Comparison of ENCODE assay signal across 12 cellular contexts in the genomic region with DNA sequence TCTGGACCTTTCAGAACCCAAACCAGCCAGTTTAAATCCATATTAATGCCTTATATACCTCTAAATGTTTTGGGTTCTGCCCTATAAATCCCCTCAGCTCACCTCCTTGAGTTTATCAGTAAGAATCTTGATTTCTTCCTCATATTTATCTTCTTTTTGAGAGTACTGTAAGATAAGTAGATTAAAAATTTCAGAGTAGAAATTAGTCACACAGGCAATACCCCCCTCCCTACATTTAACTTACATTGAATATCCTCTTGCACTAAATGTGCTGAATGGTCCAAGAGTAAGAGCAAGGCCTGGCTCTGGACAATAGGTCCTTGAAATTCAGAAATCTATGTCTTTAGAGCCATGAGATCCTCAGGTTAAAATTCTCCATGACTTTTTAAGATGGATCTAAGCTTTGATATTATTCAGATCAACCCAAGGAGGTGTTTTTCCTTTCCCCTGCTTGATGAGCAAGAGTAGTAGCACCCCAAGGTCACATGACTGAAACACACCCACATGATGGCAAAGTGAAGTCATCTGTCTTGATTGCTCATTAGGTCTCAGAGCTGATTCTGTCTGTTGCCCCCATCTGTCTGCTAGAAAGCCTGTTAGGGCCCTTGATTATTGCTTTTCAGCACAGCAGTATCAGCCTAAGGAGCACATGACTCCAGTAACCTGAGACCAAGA. TPM values are rescaled to one million over a fixed set of nuclear protein-coding genes. Genes with fewer than 3 reads are reported as not detected.
A peak's percentile ranks its signal among the peaks of the same experiment; 100 is the strongest.
DNase-seq lines count a peak whose midpoint lies in the region; ATAC-seq and TF ChIP-seq lines count a peak whose summit lies in the region.
"Had no signal": no experiment of that assay in that cellular context is flagged by ENCODE, and none has a peak within 500 bp of the region (broad histone marks: within the 10 kb centered on the region; RNA-seq: fewer than 3 reads in every experiment).

No MANE protein-coding gene starts in this region.

- intact Hi-C loops in activated B cell treated with CpG ODN at 0.5 μM for 24 hours (cut with micrococcal nuclease) = no loop called here

- peak overlapping the region; percentile 24 to 88 (median 68) for H3K27ac Mint-ChIP-seq in CD8-positive, alpha-beta memory T cell
- H3K27ac Mint-ChIP-seq in activated B cell treated with CpG ODN at 0.5 μM for 24 hours = peak overlapping the region; percentile 9

- no peaks in the 10 kb centered on the region for H3K9me3 Mint-ChIP-seq in CD8-positive, alpha-beta memory T cell
- H3K9me3 Mint-ChIP-seq in activated B cell treated with CpG ODN at 0.5 μM for 24 hours = no peaks in the 10 kb centered on the region

- no peak overlapping the region for H3K27ac ChIP-seq in CD8-positive, alpha-beta memory T cell (ENCODE audit: low read depth, low read length)
- peak overlapping the region; percentile 21 for H3K27ac ChIP-seq in effector memory CD4-positive, alpha-beta T cell (ENCODE audit: insufficient read depth, low read length, poor library complexity, severe bottlenecking)
- H3K27ac ChIP-seq: KMS-11, transverse colon had no signal

- no peaks in the 10 kb centered on the region for H3K27me3 Mint-ChIP-seq in CD8-positive, alpha-beta memory T cell
- H3K27me3 Mint-ChIP-seq in activated B cell treated with CpG ODN at 0.5 μM for 24 hours = no peaks in the 10 kb centered on the region

- H3K4me3 Mint-ChIP-seq in CD8-positive, alpha-beta memory T cell = no peak overlapping the region
- no peak overlapping the region for H3K4me3 Mint-ChIP-seq in activated B cell treated with CpG ODN at 0.5 μM for 24 hours

- DNase-seq in CD8-positive, alpha-beta memory T cell = no peak
- DNase-seq in activated B cell treated with CpG ODN at 0.5 μM for 24 hours (no peak), activated gamma-delta T cell treated with Interleukin-2 at 50 U/mL for 16 hours (no peak), H7 (no peak), mucosa of gallbladder (ENCODE audit: low spot score) (no peak)
- DNase-seq in effector memory CD4-positive, alpha-beta T cell = no peak
- DNase-seq in stimulated activated CD4-positive, alpha-beta T cell treated with anti-CD3 and anti-CD28 coated beads, Interleukin-12 subunit alpha, Interleukin-12 subunit beta, amount 100 ng/mL, for 48 hours (ENCODE audit: low read depth in 2 of 3, low spot score in 1 of 3) = peak; percentile 40 to 64 (median 44)
- DNase-seq: DMS153, transverse colon had no signal

- H3K9me3 ChIP-seq in CD8-positive, alpha-beta memory T cell (ENCODE audit: low read length) = no peaks in the 10 kb centered on the region
- H3K9me3 ChIP-seq in effector memory CD4-positive, alpha-beta T cell (ENCODE audit: control insufficient read depth, low read length) = no peaks in the 10 kb centered on the region
- H3K9me3 ChIP-seq: transverse colon had no signal

- TF ChIP-seq CTCF in activated B cell treated with CpG ODN at 0.5 μM for 24 hours (IDR thresholded peaks at IDR 0.05) = no peak

- H3K4me1 ChIP-seq in CD8-positive, alpha-beta memory T cell (ENCODE audit: insufficient read depth, low read length) = peaks cover 1% of the 10 kb centered on the region
- H3K4me1 ChIP-seq in effector memory CD4-positive, alpha-beta T cell (ENCODE audit: control insufficient read depth, insufficient read depth, low read length, poor library complexity, severe bottlenecking) = no peaks in the 10 kb centered on the region

- H3K4me1 Mint-ChIP-seq in CD8-positive, alpha-beta memory T cell = peaks cover 23 to 43% (median 42%) of the 10 kb centered on the region in 3 donors
- peaks cover 16% of the 10 kb centered on the region for H3K4me1 Mint-ChIP-seq in activated B cell treated with CpG ODN at 0.5 μM for 24 hours

- ATAC-seq in activated B cell treated with CpG ODN at 0.5 μM for 24 hours (ENCODE audit: low read depth) = peak; percentile 40
- no peak for ATAC-seq in HG03460 (IDR thresholded peaks at IDR 0.05; ENCODE audit: unreplicated experiment)

- peaks cover 15 to 86% (median 37%) of the 10 kb centered on the region in 3 donors for H3K36me3 Mint-ChIP-seq in CD8-positive, alpha-beta memory T cell
- peaks cover 89% of the 10 kb centered on the region for H3K36me3 Mint-ChIP-seq in activated B cell treated with CpG ODN at 0.5 μM for 24 hours (ENCODE audit: low read depth)

- no peaks in the 10 kb centered on the region for H3K27me3 ChIP-seq in CD8-positive, alpha-beta memory T cell (ENCODE audit: insufficient read depth, low read length, poor library complexity, severe bottlenecking)
- H3K27me3 ChIP-seq in effector memory CD4-positive, alpha-beta T cell (replicated peaks; ENCODE audit: control insufficient read depth, insufficient read depth, low read length, poor library complexity, severe bottlenecking) = no peaks in the 10 kb centered on the region
- H3K27me3 ChIP-seq in H7 (ENCODE audit: control insufficient read depth, insufficient read depth, low read length) = no peaks in the 10 kb centered on the region
- H3K27me3 ChIP-seq: transverse colon had no signal

- no peak overlapping the region for H3K4me3 ChIP-seq in CD8-positive, alpha-beta memory T cell (ENCODE audit: low read length)
- no peak overlapping the region for H3K4me3 ChIP-seq in effector memory CD4-positive, alpha-beta T cell (ENCODE audit: insufficient read depth, low read depth, low read length, poor library complexity, severe bottlenecking)
- H3K4me3 ChIP-seq in H7 (ENCODE audit: insufficient read depth, low read depth, low read length) = no peak overlapping the region
- H3K4me3 ChIP-seq: transverse colon had no signal

- H3K36me3 ChIP-seq in CD8-positive, alpha-beta memory T cell (ENCODE audit: insufficient read depth, low read length) = peaks cover 74% of the 10 kb centered on the region
- peaks cover 90% of the 10 kb centered on the region for H3K36me3 ChIP-seq in effector memory CD4-positive, alpha-beta T cell (ENCODE audit: control insufficient read depth, insufficient read depth, low read length)
- peaks cover 58% of the 10 kb centered on the region for H3K36me3 ChIP-seq in H7 (replicated peaks; ENCODE audit: control insufficient read depth, insufficient read depth, low read length)

- CTCF ChIA-PET in CD8-positive, alpha-beta memory T cell (lab: Charles Lee) = interaction anchor here (1.0 kb wide), 1 partner anchor 184 kb away, joined by 3 read pairs; a partner anchor contains a TSS
- CTCF ChIA-PET in activated B cell treated with CpG ODN at 0.5 μM for 24 hours (lab: Charles Lee) = interaction anchor here (1.5 kb wide), 1 partner anchor 29 kb away, joined by 3 read pairs; no protein-coding TSS in a partner anchor

- POLR2A ChIA-PET in CD8-positive, alpha-beta memory T cell (lab: Charles Lee) = no interaction called here
- POLR2A ChIA-PET in activated B cell treated with CpG ODN at 0.5 μM for 24 hours (lab: Charles Lee) = interaction anchor here (0.5 to 1.9 kb wide), 4 partner anchors 10 to 386 kb away, joined by 3 to 6 read pairs (median 3); no protein-coding TSS in a partner anchor

RNA-seq across cellular contexts. Expression of a gene that starts 15.8 kb away (rescaled TPM):
- total RNA-seq in CD8-positive, alpha-beta memory T cell = under 1 TPM in 1 of 2 experiments, not detected in 1; 0.09 TPM
- polyA plus RNA-seq in CD8-positive, alpha-beta memory T cell = 0.06 TPM
- total RNA-seq in activated B cell treated with CpG ODN at 0.5 μM for 24 hours (0.22 and 0.27 TPM in 2 replicates), mucosa of gallbladder (0.06 TPM)
- total RNA-seq in H7 (2014; rRNA removed; shearing (Covaris generic)) = 0.03 TPM in 1 of 2 replicates, not detected in the other
- total RNA-seq: transverse colon had no signal

RNA-seq across cellular contexts. Expression of a gene that starts 21.2 kb away (rescaled TPM):
- 100 to 1,000 TPM; 802 to 863 TPM for total RNA-seq in CD8-positive, alpha-beta memory T cell
- 948 TPM for polyA plus RNA-seq in CD8-positive, alpha-beta memory T cell
- 466 and 509 TPM in 2 replicates for total RNA-seq in activated B cell treated with CpG ODN at 0.5 μM for 24 hours
- total RNA-seq in H7 (2014; rRNA removed; shearing (Covaris generic)) = 712 and 754 TPM in 2 replicates
- total RNA-seq in mucosa of gallbladder = 283 TPM

RNA-seq across cellular contexts. Expression of a gene that starts 35.4 kb away (rescaled TPM):
- not detected for total RNA-seq in CD8-positive, alpha-beta memory T cell
- polyA plus RNA-seq in CD8-positive, alpha-beta memory T cell = not detected
- total RNA-seq in activated B cell treated with CpG ODN at 0.5 μM for 24 hours = not detected in 2 replicates
- total RNA-seq in H7 (2014; rRNA removed; shearing (Covaris generic)) = not detected in 2 replicates
- not detected for total RNA-seq in mucosa of gallbladder
- total RNA-seq: renal cortical epithelial cell, transverse colon had no signal

RNA-seq across cellular contexts. Expression of a gene that starts 50.1 kb away (rescaled TPM):
- total RNA-seq in CD8-positive, alpha-beta memory T cell = 100 to 1,000 TPM; 258 to 277 TPM
- polyA plus RNA-seq in CD8-positive, alpha-beta memory T cell = 63.0 TPM
- total RNA-seq in activated B cell treated with CpG ODN at 0.5 μM for 24 hours (209 and 234 TPM in 2 replicates), mucosa of gallbladder (118 TPM)
- total RNA-seq in H7 (2014; rRNA removed; shearing (Covaris generic)) = 162 and 166 TPM in 2 replicates

Comparison
In these comparisons a context has a peak if more than half of its experiments do, and no peak if none do; other contexts are left out.
1. DNase-seq: peak in stimulated activated CD4-positive, alpha-beta T cell treated with anti-CD3 and anti-CD28 coated beads, Interleukin-12 subunit alpha, Interleukin-12 subunit beta, amount 100 ng/mL, for 48 hours (3 of 3); none in CD8-positive, alpha-beta memory T cell (0 of 5), activated B cell treated with CpG ODN at 0.5 μM for 24 hours (single experiment), effector memory CD4-positive, alpha-beta T cell (0 of 3), activated gamma-delta T cell treated with Interleukin-2 at 50 U/mL for 16 hours (single experiment), H7 (single experiment) and mucosa of gallbladder (single experiment).